Comparison of ENCODE assay signal across 16 cellular contexts in the genomic region with DNA sequence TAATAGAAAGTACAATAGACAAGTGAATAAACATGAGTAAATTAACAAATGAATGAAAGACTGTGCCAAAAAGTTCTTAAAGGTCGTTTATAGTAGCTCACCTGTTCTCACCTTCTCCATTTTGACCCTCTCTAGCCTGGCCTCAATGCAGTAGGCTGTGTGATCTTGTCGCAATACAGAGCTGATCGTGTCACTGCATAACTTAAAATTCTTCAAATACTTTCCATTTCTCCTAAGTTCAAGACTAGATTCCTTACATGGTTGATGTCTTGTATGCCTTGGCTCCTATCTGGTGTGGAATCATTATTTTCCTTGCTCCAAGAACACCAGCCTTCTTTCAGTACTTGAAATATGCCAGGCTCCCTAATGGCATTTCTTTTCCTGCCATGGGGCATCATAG. TPM values are rescaled to one million over a fixed set of nuclear protein-coding genes. Genes with fewer than 3 reads are reported as not detected.
DNase-seq lines count a peak whose midpoint lies in the region; ATAC-seq and TF ChIP-seq lines count a peak whose summit lies in the region.
"Had no signal": no experiment of that assay in that cellular context is flagged by ENCODE, and none has a peak within 500 bp of the region (broad histone marks: within the 10 kb centered on the region; RNA-seq: fewer than 3 reads in every experiment).

No MANE protein-coding gene starts in this region.

- no peak for TF ChIP-seq CTCF in WTC11 (IDR thresholded peaks at IDR 0.05)

- CTCF ChIA-PET in WTC11 (lab: Charles Lee) = interaction anchor here (1.6 kb wide), 1 partner anchor 249 kb away, joined by 6 read pairs; no protein-coding TSS in a partner anchor
- CTCF ChIA-PET in activated CD4-positive, alpha-beta memory T cell treated with anti-CD3 and anti-CD28 coated beads, Interleukin-2, amount 10 ng/mL, durations not matched to agents 7 days and 5 days (lab: Charles Lee) = no interaction called here

- POLR2A ChIA-PET in WTC11 (lab: Charles Lee) = no interaction called here
- POLR2A ChIA-PET in activated CD4-positive, alpha-beta memory T cell treated with anti-CD3 and anti-CD28 coated beads, Interleukin-2, amount 10 ng/mL, durations not matched to agents 7 days and 5 days (lab: Charles Lee) = no interaction called here

- peak; percentile 82 for ATAC-seq in WTC11
- ATAC-seq in HG03045 (IDR thresholded peaks at IDR 0.05; ENCODE audit: unreplicated experiment) = no peak
- ATAC-seq: CD8-positive, alpha-beta T cell had no signal

- no peak overlapping the region for H3K4me3 Mint-ChIP-seq in WTC11
- no peak overlapping the region for H3K4me3 Mint-ChIP-seq in activated CD4-positive, alpha-beta memory T cell treated with anti-CD3 and anti-CD28 coated beads, Interleukin-2, amount 10 ng/mL, durations not matched to agents 7 days and 5 days
- H3K4me3 Mint-ChIP-seq: B cell; CD4-positive, alpha-beta T cell; CD8-positive, alpha-beta T cell had no signal

- H3K36me3 Mint-ChIP-seq in WTC11 = no peaks in the 10 kb centered on the region
- H3K36me3 Mint-ChIP-seq in activated CD4-positive, alpha-beta memory T cell treated with anti-CD3 and anti-CD28 coated beads, Interleukin-2, amount 10 ng/mL, durations not matched to agents 7 days and 5 days (ENCODE audit: low read depth) = no peaks in the 10 kb centered on the region
- H3K36me3 Mint-ChIP-seq: CD8-positive, alpha-beta T cell had no signal

- H3K9me3 Mint-ChIP-seq in WTC11 = peaks cover 17% of the 10 kb centered on the region
- no peaks in the 10 kb centered on the region for H3K9me3 Mint-ChIP-seq in activated CD4-positive, alpha-beta memory T cell treated with anti-CD3 and anti-CD28 coated beads, Interleukin-2, amount 10 ng/mL, durations not matched to agents 7 days and 5 days

- DNase-seq in WTC11 (ENCODE audit: low spot score) = no peak
- peak; percentile 25 for DNase-seq in kidney tubule cell (ENCODE audit: low spot score)
- DNase-seq in renal cortical epithelial cell (ENCODE audit: low read depth) = peak; percentile 65
- DNase-seq in NCI-H1048 (lab: John Stamatoyannopoulos, UW) = no peak
- DNase-seq in activated CD4-positive, alpha-beta memory T cell treated with anti-CD3 and anti-CD28 coated beads, Interleukin-2, amount 10 ng/mL, durations not matched to agents 7 days and 5 days = no peak
- DNase-seq: 8988T; ACHN; AML-193; Caco-2; Calu3; CD4-positive, alpha-beta T cell; CD8-positive, alpha-beta T cell; DMS79 treated with DMSO at 0.1 percent for 48 hours; GF-D8 had no signal

- H3K27me3 Mint-ChIP-seq in WTC11 (ENCODE audit: low read depth) = peaks cover 4% of the 10 kb centered on the region
- no peaks in the 10 kb centered on the region for H3K27me3 Mint-ChIP-seq in activated CD4-positive, alpha-beta memory T cell treated with anti-CD3 and anti-CD28 coated beads, Interleukin-2, amount 10 ng/mL, durations not matched to agents 7 days and 5 days
- H3K27me3 Mint-ChIP-seq: B cell; CD4-positive, alpha-beta T cell had no signal

- H3K27ac Mint-ChIP-seq in WTC11 = no peak overlapping the region
- no peak overlapping the region for H3K27ac Mint-ChIP-seq in activated CD4-positive, alpha-beta memory T cell treated with anti-CD3 and anti-CD28 coated beads, Interleukin-2, amount 10 ng/mL, durations not matched to agents 7 days and 5 days
- H3K27ac Mint-ChIP-seq: B cell; CD4-positive, alpha-beta T cell; CD8-positive, alpha-beta T cell had no signal

- peaks cover 11% of the 10 kb centered on the region for H3K4me1 Mint-ChIP-seq in WTC11
- H3K4me1 Mint-ChIP-seq in activated CD4-positive, alpha-beta memory T cell treated with anti-CD3 and anti-CD28 coated beads, Interleukin-2, amount 10 ng/mL, durations not matched to agents 7 days and 5 days = no peaks in the 10 kb centered on the region
- H3K4me1 Mint-ChIP-seq: B cell had no signal

TF ChIP-seq in WTC11, 78 proteins besides CTCF, POLR2A, EP300 and RAD21:
- TF ChIP-seq ZNF219 (CRISPR knock-in tag; IDR thresholded peaks at IDR 0.05; ENCODE audit: borderline replicate concordance) = no peak
- no peak for TF ChIP-seq ZNF263 (CRISPR knock-in tag; IDR thresholded peaks at IDR 0.05; ENCODE audit: low read depth)
- no peak for TF ChIP-seq ZNF416 (CRISPR knock-in tag; IDR thresholded peaks at IDR 0.05)
- TF ChIP-seq ZBTB21 (CRISPR knock-in tag; IDR thresholded peaks at IDR 0.05; ENCODE audit: borderline replicate concordance) = no peak
- TF ChIP-seq SMAD3 (CRISPR knock-in tag; IDR thresholded peaks at IDR 0.05; ENCODE audit: borderline replicate concordance) = no peak
- TF ChIP-seq, protein P1, sequence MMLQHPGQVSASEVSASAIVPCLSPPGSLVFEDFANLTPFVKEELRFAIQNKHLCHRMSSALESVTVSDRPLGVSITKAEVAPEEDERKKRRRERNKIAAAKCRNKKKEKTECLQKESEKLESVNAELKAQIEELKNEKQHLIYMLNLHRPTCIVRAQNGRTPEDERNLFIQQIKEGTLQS (CRISPR knock-in tag; conservative IDR thresholded peaks at IDR 0.05) = no peak
- no peak for TF ChIP-seq ELF4 (CRISPR knock-in tag; IDR thresholded peaks at IDR 0.05; ENCODE audit: low read depth)
- TF ChIP-seq, protein P2, sequence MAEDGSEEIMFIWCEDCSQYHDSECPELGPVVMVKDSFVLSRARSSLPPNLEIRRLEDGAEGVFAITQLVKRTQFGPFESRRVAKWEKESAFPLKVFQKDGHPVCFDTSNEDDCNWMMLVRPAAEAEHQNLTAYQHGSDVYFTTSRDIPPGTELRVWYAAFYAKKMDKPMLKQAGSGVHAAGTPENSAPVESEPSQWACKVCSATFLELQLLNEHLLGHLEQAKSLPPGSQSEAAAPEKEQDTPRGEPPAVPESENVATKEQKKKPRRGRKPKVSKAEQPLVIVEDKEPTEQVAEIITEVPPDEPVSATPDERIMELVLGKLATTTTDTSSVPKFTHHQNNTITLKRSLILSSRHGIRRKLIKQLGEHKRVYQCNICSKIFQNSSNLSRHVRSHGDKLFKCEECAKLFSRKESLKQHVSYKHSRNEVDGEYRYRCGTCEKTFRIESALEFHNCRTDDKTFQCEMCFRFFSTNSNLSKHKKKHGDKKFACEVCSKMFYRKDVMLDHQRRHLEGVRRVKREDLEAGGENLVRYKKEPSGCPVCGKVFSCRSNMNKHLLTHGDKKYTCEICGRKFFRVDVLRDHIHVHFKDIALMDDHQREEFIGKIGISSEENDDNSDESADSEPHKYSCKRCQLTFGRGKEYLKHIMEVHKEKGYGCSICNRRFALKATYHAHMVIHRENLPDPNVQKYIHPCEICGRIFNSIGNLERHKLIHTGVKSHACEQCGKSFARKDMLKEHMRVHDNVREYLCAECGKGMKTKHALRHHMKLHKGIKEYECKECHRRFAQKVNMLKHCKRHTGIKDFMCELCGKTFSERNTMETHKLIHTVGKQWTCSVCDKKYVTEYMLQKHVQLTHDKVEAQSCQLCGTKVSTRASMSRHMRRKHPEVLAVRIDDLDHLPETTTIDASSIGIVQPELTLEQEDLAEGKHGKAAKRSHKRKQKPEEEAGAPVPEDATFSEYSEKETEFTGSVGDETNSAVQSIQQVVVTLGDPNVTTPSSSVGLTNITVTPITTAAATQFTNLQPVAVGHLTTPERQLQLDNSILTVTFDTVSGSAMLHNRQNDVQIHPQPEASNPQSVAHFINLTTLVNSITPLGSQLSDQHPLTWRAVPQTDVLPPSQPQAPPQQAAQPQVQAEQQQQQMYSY (CRISPR knock-in tag; IDR thresholded peaks at IDR 0.05) = no peak
- no peak for TF ChIP-seq EMX1 (CRISPR knock-in tag; IDR thresholded peaks at IDR 0.05)
- TF ChIP-seq, protein P3, sequence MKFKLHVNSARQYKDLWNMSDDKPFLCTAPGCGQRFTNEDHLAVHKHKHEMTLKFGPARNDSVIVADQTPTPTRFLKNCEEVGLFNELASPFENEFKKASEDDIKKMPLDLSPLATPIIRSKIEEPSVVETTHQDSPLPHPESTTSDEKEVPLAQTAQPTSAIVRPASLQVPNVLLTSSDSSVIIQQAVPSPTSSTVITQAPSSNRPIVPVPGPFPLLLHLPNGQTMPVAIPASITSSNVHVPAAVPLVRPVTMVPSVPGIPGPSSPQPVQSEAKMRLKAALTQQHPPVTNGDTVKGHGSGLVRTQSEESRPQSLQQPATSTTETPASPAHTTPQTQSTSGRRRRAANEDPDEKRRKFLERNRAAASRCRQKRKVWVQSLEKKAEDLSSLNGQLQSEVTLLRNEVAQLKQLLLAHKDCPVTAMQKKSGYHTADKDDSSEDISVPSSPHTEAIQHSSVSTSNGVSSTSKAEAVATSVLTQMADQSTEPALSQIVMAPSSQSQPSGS (CRISPR knock-in tag; IDR thresholded peaks at IDR 0.05; ENCODE audit: borderline replicate concordance, low read depth) = no peak
- no peak for TF ChIP-seq TP53 (CRISPR knock-in tag; IDR thresholded peaks at IDR 0.05)
- TF ChIP-seq ATF1 (CRISPR knock-in tag; IDR thresholded peaks at IDR 0.05) = no peak
- no peak for TF ChIP-seq MYBL2 (CRISPR knock-in tag; IDR thresholded peaks at IDR 0.05)
- TF ChIP-seq NFATC4 (CRISPR knock-in tag; IDR thresholded peaks at IDR 0.05) = no peak
- TF ChIP-seq CBFB (CRISPR knock-in tag; IDR thresholded peaks at IDR 0.05; ENCODE audit: low read depth) = no peak

RNA-seq across cellular contexts. Expression of a gene that starts 9.5 kb away (rescaled TPM):
- total RNA-seq in WTC11 (2021) = 1.0 to 2.0 TPM (median 1.3 TPM) in 3 replicates
- total RNA-seq in renal cortical epithelial cell = 0.05 TPM in 1 of 2 replicates, not detected in the other
- not detected for total RNA-seq in activated CD4-positive, alpha-beta memory T cell treated with anti-CD3 and anti-CD28 coated beads, Interleukin-2, amount 10 ng/mL, durations not matched to agents 7 days and 5 days
- total RNA-seq: B cell; Calu3; CD4-positive, alpha-beta T cell; CD8-positive, alpha-beta T cell had no signal

Comparison
In these comparisons a context has a peak if more than half of its experiments do, and no peak if none do; other contexts are left out.
1. DNase-seq: peak in kidney tubule cell (single experiment) and renal cortical epithelial cell (single experiment); none in WTC11 (single experiment), NCI-H1048 (single experiment) and activated CD4-positive, alpha-beta memory T cell treated with anti-CD3 and anti-CD28 coated beads, Interleukin-2, amount 10 ng/mL, durations not matched to agents 7 days and 5 days (single experiment).